Comparison of ENCODE assay signal across 26 cellular contexts in the genomic region with DNA sequence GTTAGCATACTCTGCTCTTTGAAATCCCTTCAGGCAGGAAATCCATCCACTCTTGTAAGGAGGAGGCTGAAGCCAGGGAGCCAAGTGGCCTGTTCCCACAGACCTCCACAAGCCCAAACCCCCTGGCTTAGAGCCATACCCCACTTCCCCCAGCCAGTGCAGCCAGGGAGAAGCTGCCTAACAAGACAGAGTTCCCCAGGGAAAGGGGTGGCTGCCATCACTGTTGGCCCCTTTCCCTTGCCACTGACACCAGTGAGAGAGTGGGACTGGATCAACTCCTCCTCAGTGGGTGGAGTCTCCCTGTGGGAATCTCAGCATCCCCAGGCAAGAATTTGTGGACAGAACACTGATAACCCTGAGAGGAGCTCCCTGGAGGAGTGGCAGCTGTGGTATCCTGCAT.
"Had no signal": no experiment of that assay in that cellular context is flagged by ENCODE, and none has a peak within 500 bp of the region (broad histone marks: within the 10 kb centered on the region; RNA-seq: fewer than 3 reads in every experiment).

No MANE protein-coding gene starts in this region.

- H3K36me3 ChIP-seq: brain microvascular endothelial cell, SJCRH30, WERI-Rb-1 had no signal

- H3K9me3 ChIP-seq: SJCRH30 had no signal

- DNase-seq: activated CD4-positive, alpha-beta memory T cell treated with anti-CD3 and anti-CD28 coated beads, Interleukin-2, amount 10 ng/mL, durations not matched to agents 7 days and 5 days; activated CD4-positive, alpha-beta T cell treated with anti-CD3 and anti-CD28 coated beads for 1 hour; activated CD4-positive, alpha-beta T cell treated with anti-CD3 and anti-CD28 coated beads for 48 hours; activated CD4-positive, CD25-positive, alpha-beta regulatory T cell; activated CD8-positive, alpha-beta memory T cell treated with anti-CD3 and anti-CD28 coated beads for 24 hours; activated CD8-positive, alpha-beta memory T cell treated with anti-CD3 and anti-CD28 coated beads, Interleukin-2, amount 10 ng/mL, durations not matched to agents 7 days and 5 days; activated CD8-positive, alpha-beta memory T cell treated with anti-CD3 and anti-CD28 coated beads, Interleukin-2, amount 50 U/mL, for 48 hours; activated effector memory CD4-positive, alpha-beta T cell treated with Interleukin-2 at 50 U/mL for 16 hours; activated naive CD4-positive, alpha-beta T cell treated with anti-CD3 and anti-CD28 coated beads, Interleukin-2, amount 10 ng/mL, durations not matched to agents 7 days and 5 days; activated naive CD8-positive, alpha-beta T cell treated with anti-CD3 and anti-CD28 coated beads, Interleukin-2, amount 50 U/mL, for 24 hours; activated T-cell treated with anti-CD3 and anti-CD28 coated beads, Interleukin-2, amount 50 U/mL, for 48 hours; anterior cingulate cortex; brain microvascular endothelial cell; central memory CD4-positive, alpha-beta T cell; NCI-H1105; NCI-H1417 treated with DMSO at 0.1 percent for 48 hours; NCI-H187 treated with DMSO at 0.1 percent for 48 hours; NCI-H2081 treated with DMSO at 0.1 percent for 48 hours; NCI-H345; NCI-H524 treated with DMSO at 0.1 percent for 48 hours; SHP77; T1000; WERI-Rb-1 had no signal

- H3K27ac ChIP-seq: brain microvascular endothelial cell, SJCRH30, SK-N-MC, WERI-Rb-1 had no signal

- H3K27me3 ChIP-seq: brain microvascular endothelial cell, SJCRH30 had no signal

- H3K4me1 ChIP-seq: SJCRH30 had no signal

- H3K4me3 ChIP-seq: SJCRH30, SK-N-MC had no signal

- ATAC-seq: activated CD8-positive, alpha-beta memory T cell treated with anti-CD3 and anti-CD28 coated beads, Interleukin-2, amount 10 ng/mL, durations not matched to agents 7 days and 5 days; activated naive CD8-positive, alpha-beta T cell treated with anti-CD3 and anti-CD28 coated beads, Interleukin-2, amount 50 U/mL, for 24 hours; Panc1 had no signal
